Comparison of ENCODE assay signal across 8 cellular contexts in genomic region chr9:74498616-74499095, GRCh38. TPM values are rescaled to one million over a fixed set of nuclear protein-coding genes. Genes with fewer than 3 reads are reported as not detected.
DNase-seq lines count a peak whose midpoint lies in the region; ATAC-seq, FAIRE-seq and TF ChIP-seq lines count a peak whose summit lies in the region.

No MANE protein-coding gene starts in this region.

- no peaks in the 10 kb centered on the region for H3F3A ChIP-seq in SK-N-SH (replicated peaks; ENCODE audit: insufficient read depth)

- H3K4me2 ChIP-seq in DND-41 (ENCODE audit: insufficient read depth, low read length) (peak overlapping the region; percentile 81), SK-N-SH (peak overlapping the region; percentile 100)

- FAIRE-seq in pancreas (lab: Jason Lieb, UNC): no peak

- H3K4me3 ChIP-seq in DND-41 (ENCODE audit: low read depth in 1 of 2, low read length in 2 of 2) (peak overlapping the region; percentile 77 to 97), SK-N-SH (ENCODE audit: low read depth in 2 of 2, low read length in 1 of 2) (peak overlapping the region; percentile 55 to 78), fibroblast of the aortic adventitia (ENCODE audit: low read depth, low read length) (peak overlapping the region; percentile 77), pancreas (peak overlapping the region in 3 of 4 donors; percentile 10 to 57 (median 49))

- POLR2A ChIA-PET in SK-N-SH (lab: Yijun Ruan, JAX): interaction anchor here (2.0 kb wide), 1 partner anchor 71 kb away, joined by 9 read pairs; no protein-coding TSS in a partner anchor

- no peaks in the 10 kb centered on the region for H3K9me3 ChIP-seq in DND-41 (ENCODE audit: insufficient read depth, low read length, severe bottlenecking)
- H3K9me3 ChIP-seq in SK-N-SH: no peaks in the 10 kb centered on the region
- no peaks in the 10 kb centered on the region for H3K9me3 ChIP-seq in pancreas

- H3K79me2 ChIP-seq in DND-41 (ENCODE audit: insufficient read depth, low read length): peaks cover 87% of the 10 kb centered on the region
- H3K79me2 ChIP-seq in SK-N-SH (ENCODE audit: insufficient read depth): no peaks in the 10 kb centered on the region

- CTCF ChIA-PET in SK-N-SH (lab: Yijun Ruan, JAX): interaction anchor here (1.0 to 2.5 kb wide), 3 partner anchors 35 to 244 kb away, joined by 4 to 16 read pairs (median 14); no protein-coding TSS in a partner anchor

- H2AFZ ChIP-seq in DND-41 (ENCODE audit: low read depth, low read length) (peak overlapping the region; percentile 60; the same call in 1 of the 2 replicates), SK-N-SH (ENCODE audit: low read depth) (no peak overlapping the region)

- ATAC-seq in DND-41 (ENCODE audit: insufficient read depth, low read depth) (0 out of 3 replicates have a peak, but pooled peaks have one; percentile 0), pancreas (no peak), HG02623 (IDR thresholded peaks at IDR 0.05; ENCODE audit: unreplicated experiment) (no peak), GM21786 (IDR thresholded peaks at IDR 0.05; ENCODE audit: unreplicated experiment) (no peak)

- intact Hi-C loops in pancreas (cut with DNase I): no loop called here

- DNase-seq in DND-41 (peak; percentile 50), SK-N-SH (no peak), fibroblast of the aortic adventitia (ENCODE audit: low read depth) (no peak), pancreas (peak in 1 of 6 donors; percentile 71), NCI-H1436 (lab: John Stamatoyannopoulos, UW) (no peak), middle frontal gyrus (ENCODE audit: extremely low spot score, low spot score) (no peak)

- H3K27me3 ChIP-seq in DND-41 (ENCODE audit: insufficient read depth, low read length, poor library complexity) (no peaks in the 10 kb centered on the region), SK-N-SH (ENCODE audit: insufficient read depth) (peaks cover 53% of the 10 kb centered on the region), pancreas (peaks cover 0 to 38% (median 3%) of the 10 kb centered on the region in 4 donors)

- TF ChIP-seq EP300 in SK-N-SH (IDR thresholded peaks at IDR 0.05; ENCODE audit: borderline replicate concordance in 1 of 2, low read depth in 1 of 2, low read length in 1 of 2): no peak

- H4K20me1 ChIP-seq in DND-41 (ENCODE audit: insufficient read depth, low read length) (peaks cover 36% of the 10 kb centered on the region), SK-N-SH (ENCODE audit: insufficient read depth) (no peaks in the 10 kb centered on the region)

- no peaks in the 10 kb centered on the region for H3K9me2 ChIP-seq in SK-N-SH

- peaks cover 58% of the 10 kb centered on the region for H3K4me1 ChIP-seq in DND-41 (ENCODE audit: insufficient read depth, low read length)
- H3K4me1 ChIP-seq in SK-N-SH (ENCODE audit: control insufficient read depth in 1 of 2, insufficient read depth in 2 of 2, low read depth in 1 of 2, low read length in 1 of 2): peaks cover 0 to 4% of the 10 kb centered on the region in 2 experiments; a peak in 2 of 4 replicates
- peaks cover 0 to 12% (median 6%) of the 10 kb centered on the region in 3 donors for H3K4me1 ChIP-seq in pancreas

- TF ChIP-seq CTCF in DND-41 (IDR thresholded peaks at IDR 0.05; ENCODE audit: borderline replicate concordance, extremely low read depth, low read length, poor library complexity, severe bottlenecking) (no peak), SK-N-SH (IDR thresholded peaks at IDR 0.05) (no peak), fibroblast of the aortic adventitia (IDR thresholded peaks at IDR 0.05; ENCODE audit: insufficient read depth, low read length) (no peak), pancreas (IDR thresholded peaks at IDR 0.05) (no peak)

- H3K36me3 ChIP-seq in DND-41 (ENCODE audit: insufficient read depth, low read length) (peaks cover 18% of the 10 kb centered on the region; the same call in 1 of the 2 replicates), SK-N-SH (replicated peaks in 1 of 2; ENCODE audit: control insufficient read depth in 1 of 2, insufficient read depth in 2 of 2, low read length in 1 of 2) (no peaks in the 10 kb centered on the region), pancreas (no peaks in the 10 kb centered on the region)

- H3K27ac ChIP-seq in DND-41 (ENCODE audit: low read length) (peak overlapping the region; percentile 97), SK-N-SH (ENCODE audit: low read depth in 2 of 2, low read length in 1 of 2) (peak overlapping the region in 1 of 2 experiments; percentile 71; a peak in 1 of 4 replicates), pancreas (no peak overlapping the region)

- peak overlapping the region; percentile 87 for H3K9ac ChIP-seq in DND-41 (ENCODE audit: low read depth, low read length)
- no peak overlapping the region for H3K9ac ChIP-seq in SK-N-SH

- no peak for TF ChIP-seq RAD21 in SK-N-SH (IDR thresholded peaks at IDR 0.05; ENCODE audit: low read length)

- WGBS in SK-N-SH (ENCODE audit: low lambda C conversion rate): 1% methylated on average over 23 of the region's 34 CpGs
- WGBS in pancreas, 2 donors: 1 to 2% methylated on average over 32 to 34 of the region's 34 CpGs

TF ChIP-seq in SK-N-SH, 30 proteins besides CTCF, POLR2A, EP300 and RAD21:
- TF ChIP-seq ELF1 (IDR thresholded peaks at IDR 0.05): no peak
- TF ChIP-seq SIN3A (IDR thresholded peaks at IDR 0.05; ENCODE audit: borderline replicate concordance, low read depth, low read length): no peak

RNA-seq across cellular contexts. Expression of gene RORB, which starts 1.5 kb away (rescaled TPM):
- 0.13 and 0.47 TPM in 2 replicates for polyA plus RNA-seq in SK-N-SH (2012; rRNA removed)
- polyA plus RNA-seq in SK-N-SH (2012; cell fraction: cytosol; rRNA removed): 0.37 and 0.72 TPM in 2 replicates
- polyA plus RNA-seq in SK-N-SH (2012; cell fraction: nucleus; rRNA removed): 0.19 and 0.22 TPM in 2 replicates
- 1.8 and 22.0 TPM in 2 replicates for total RNA-seq in fibroblast of the aortic adventitia (ENCODE audit: low replicate concordance)
- under 1 TPM; 0.05 to 0.40 (median 0.09) TPM for total RNA-seq in pancreas
- under 1 TPM; 0.11 to 0.38 TPM for polyA plus RNA-seq in pancreas
